11 cellular contexts compared by ENCODE assay signal in genomic region chr5:89556215-89557009, GRCh38.
DNase-seq lines count a peak whose midpoint lies in the region; ATAC-seq and TF ChIP-seq lines count a peak whose summit lies in the region.
"Had no signal": no experiment of that assay in that cellular context is flagged by ENCODE, and none has a peak within 500 bp of the region (broad histone marks: within the 10 kb centered on the region; RNA-seq: fewer than 3 reads in every experiment).

No MANE protein-coding gene starts in this region.

- no peak overlapping the region for H2AFZ ChIP-seq in GM23248

- TF ChIP-seq CTCF in natural killer cell (IDR thresholded peaks at IDR 0.05), result no peak

- no peaks in the 10 kb centered on the region for H3K4me1 Mint-ChIP-seq in natural killer cell

- H3K27ac ChIP-seq in GM23248, result peak overlapping the region; percentile 34; the same call in 1 of the 2 replicates
- H3K27ac ChIP-seq: esophagus muscularis mucosa had no signal

- intact Hi-C loops in natural killer cell (cut with micrococcal nuclease), result no loop called here

- H3K4me3 ChIP-seq in GM23248 (no peak overlapping the region), skeletal muscle satellite cell (ENCODE audit: low read length) (no peak overlapping the region)
- H3K4me3 ChIP-seq: esophagus muscularis mucosa had no signal

- H3K27ac Mint-ChIP-seq in natural killer cell, result no peak overlapping the region
- H3K27ac Mint-ChIP-seq: activated CD8-positive, alpha-beta T cell treated with anti-CD3 and anti-CD28 coated beads, Interleukin-2, amount 10 ng/mL, durations not matched to agents 7 days and 5 days; progenitor cell of endocrine pancreas had no signal

- no peaks in the 10 kb centered on the region for H3K9me2 ChIP-seq in GM23248 (ENCODE audit: insufficient read depth)

- peak; percentile 86 for ATAC-seq in esophagus mucosa
- no peak for ATAC-seq in natural killer cell
- ATAC-seq: activated CD8-positive, alpha-beta T cell treated with anti-CD3 and anti-CD28 coated beads, Interleukin-2, amount 10 ng/mL, durations not matched to agents 7 days and 5 days had no signal

- H3K4me3 Mint-ChIP-seq in natural killer cell, result no peak overlapping the region
- H3K4me3 Mint-ChIP-seq: activated CD8-positive, alpha-beta T cell treated with anti-CD3 and anti-CD28 coated beads, Interleukin-2, amount 10 ng/mL, durations not matched to agents 7 days and 5 days had no signal

- H3K36me3 Mint-ChIP-seq in natural killer cell, result no peaks in the 10 kb centered on the region

- peaks cover 0 to 7% of the 10 kb centered on the region in 2 donors for H3K27me3 Mint-ChIP-seq in natural killer cell (ENCODE audit: low read depth in 2 of 2)
- H3K27me3 Mint-ChIP-seq: progenitor cell of endocrine pancreas had no signal

- 21% methylated on average over 5 of the region's 5 CpGs for WGBS in GM23248 (ENCODE audit: low coverage in 1 of 2, low lambda C conversion rate in 2 of 2, missing lambda C conversion rate in 2 of 2), 2 experiments

- peaks cover 9% of the 10 kb centered on the region for H3F3A ChIP-seq in GM23248 (ENCODE audit: insufficient read depth)

- H3K79me2 ChIP-seq in GM23248 (ENCODE audit: insufficient read depth), result no peaks in the 10 kb centered on the region

- DNase-seq in GM23248 (peak; percentile 98), RKO (ENCODE audit: low spot score) (peak; percentile 87), natural killer cell (no peak), DMS153 (lab: John Stamatoyannopoulos, UW) (no peak)
- no peak for DNase-seq in stimulated activated CD4-positive, alpha-beta T cell treated with anti-CD3 and anti-CD28 coated beads, Interleukin-15, amount 100 ng/mL, for 24 hours
- DNase-seq: activated CD8-positive, alpha-beta T cell treated with anti-CD3 and anti-CD28 coated beads, Interleukin-2, amount 10 ng/mL, durations not matched to agents 7 days and 5 days; GF-D8 had no signal

- in situ Hi-C loops in GM23248 (cut with MboI), result no loop called here

- no peaks in the 10 kb centered on the region for H4K20me1 ChIP-seq in GM23248 (ENCODE audit: insufficient read depth)

- H3K9ac ChIP-seq in GM23248, result no peak overlapping the region
- no peak overlapping the region for H3K9ac ChIP-seq in skeletal muscle satellite cell (ENCODE audit: low read depth, low read length)

- no peaks in the 10 kb centered on the region for H3K36me3 ChIP-seq in GM23248 (ENCODE audit: low read depth)
- H3K36me3 ChIP-seq in skeletal muscle satellite cell (ENCODE audit: insufficient read depth, low read length), result no peaks in the 10 kb centered on the region
- H3K36me3 ChIP-seq: esophagus muscularis mucosa had no signal

- H3K27me3 ChIP-seq in GM23248 (replicated peaks; ENCODE audit: insufficient read depth), result no peaks in the 10 kb centered on the region
- H3K27me3 ChIP-seq in skeletal muscle satellite cell (ENCODE audit: control insufficient read depth, insufficient read depth, low read length), result no peaks in the 10 kb centered on the region
- H3K27me3 ChIP-seq: esophagus muscularis mucosa had no signal

- no peaks in the 10 kb centered on the region for H3K9me3 Mint-ChIP-seq in natural killer cell

- H3K9me3 ChIP-seq in GM23248 (ENCODE audit: low read depth) (no peaks in the 10 kb centered on the region), skeletal muscle satellite cell (replicated peaks; ENCODE audit: low read length) (no peaks in the 10 kb centered on the region)
- H3K9me3 ChIP-seq: esophagus muscularis mucosa had no signal

- no peak overlapping the region for H3K4me2 ChIP-seq in GM23248 (ENCODE audit: unreplicated experiment)
- peak overlapping the region; percentile 42 for H3K4me2 ChIP-seq in skeletal muscle satellite cell (ENCODE audit: low read length)

- peaks cover 17% of the 10 kb centered on the region; the same call in 1 of the 2 replicates for H3K4me1 ChIP-seq in GM23248 (ENCODE audit: insufficient read depth)
- H3K4me1 ChIP-seq in skeletal muscle satellite cell (ENCODE audit: control insufficient read depth, insufficient read depth, low read length), result peaks cover 22% of the 10 kb centered on the region
- H3K4me1 ChIP-seq: esophagus muscularis mucosa had no signal

Comparison
In these comparisons a context has a peak if more than half of its experiments do, and no peak if none do; other contexts are left out.
1. DNase-seq: peak in GM23248 (single experiment) and RKO (single experiment); none in natural killer cell (single experiment), DMS153 (single experiment) and stimulated activated CD4-positive, alpha-beta T cell treated with anti-CD3 and anti-CD28 coated beads, Interleukin-15, amount 100 ng/mL, for 24 hours (single experiment).